Comparison of ENCODE assay signal across 2 cellular contexts in genomic region chr4:174204194-174204831, GRCh38.
A peak's percentile ranks its signal among the peaks of the same experiment; 100 is the strongest.
TF ChIP-seq lines count a peak whose summit lies in the region.

No MANE protein-coding gene starts in this region.

TF ChIP-seq in SK-N-SH, 30 proteins besides CTCF, POLR2A, EP300 and RAD21 (continues in another document):
- TF ChIP-seq YY1 (IDR thresholded peaks at IDR 0.05; ENCODE audit: low read depth) (no peak), FOSL2 (IDR thresholded peaks at IDR 0.05; ENCODE audit: borderline replicate concordance, low read depth) (no peak), NRF1 (IDR thresholded peaks at IDR 0.05; ENCODE audit: low read depth, low read length) (no peak), USF1 (IDR thresholded peaks at IDR 0.05; ENCODE audit: borderline replicate concordance, low read depth) (no peak), PBX3 (IDR thresholded peaks at IDR 0.05) (peak; percentile 46), SIN3A (IDR thresholded peaks at IDR 0.05; ENCODE audit: borderline replicate concordance, low read depth, low read length) (no peak), EZH2phosphoT487 (IDR thresholded peaks at IDR 0.05; ENCODE audit: borderline replicate concordance, low read depth) (no peak), REST (IDR thresholded peaks at IDR 0.05; ENCODE audit: low read depth, low read length) (no peak), MXI1 (IDR thresholded peaks at IDR 0.05; ENCODE audit: low read depth, low read length) (no peak), SMC3 (IDR thresholded peaks at IDR 0.05; ENCODE audit: low read depth, low read length) (no peak), MEF2A (IDR thresholded peaks at IDR 0.05; ENCODE audit: borderline replicate concordance, low read depth) (no peak), CHD2 (IDR thresholded peaks at IDR 0.05; ENCODE audit: low read length, partially characterized antibody) (no peak), GABPA (IDR thresholded peaks at IDR 0.05; ENCODE audit: low read depth) (no peak), IRF3 (IDR thresholded peaks at IDR 0.05; ENCODE audit: low read depth, low read length) (no peak), ZBTB33 (IDR thresholded peaks at IDR 0.05; ENCODE audit: borderline replicate concordance, low read depth) (no peak), FOXM1 (IDR thresholded peaks at IDR 0.05; ENCODE audit: low read depth) (no peak), RCOR1 (IDR thresholded peaks at IDR 0.05; ENCODE audit: low read length) (0 out of 2 replicates have a peak, but pooled peaks have one; percentile 55), RXRA (IDR thresholded peaks at IDR 0.05; ENCODE audit: borderline replicate concordance, low read depth) (no peak), FOXJ3 (CRISPR knock-in tag; IDR thresholded peaks at IDR 0.05) (no peak), TAF1 (IDR thresholded peaks at IDR 0.05; ENCODE audit: borderline replicate concordance, low read depth, low read length) (no peak), NFIC (IDR thresholded peaks at IDR 0.05; ENCODE audit: borderline replicate concordance) (peak; percentile 29; the same call in 1 of the 2 replicates), TCF12 (IDR thresholded peaks at IDR 0.05) (no peak), RFX5 (IDR thresholded peaks at IDR 0.05; ENCODE audit: low read length) (no peak), TEAD4 (IDR thresholded peaks at IDR 0.05; ENCODE audit: borderline replicate concordance, insufficient read depth) (peak; percentile 35; the same call in 1 of the 2 replicates), GATA2 (CRISPR knock-in tag; IDR thresholded peaks at IDR 0.05) (peak; percentile 40), JUND (IDR thresholded peaks at IDR 0.05) (no peak)

TF ChIP-seq in H1, 55 proteins besides CTCF, POLR2A, EP300 and RAD21:
- TF ChIP-seq POU5F1 (IDR thresholded peaks at IDR 0.05; ENCODE audit: low read depth, low read length), result no peak
- TF ChIP-seq NANOG (IDR thresholded peaks at IDR 0.05; ENCODE audit: insufficient read depth, low read depth, low read length, poor library complexity, severe bottlenecking), result no peak
- TF ChIP-seq HDAC6 (IDR thresholded peaks at IDR 0.05; ENCODE audit: low read depth, low read length), result no peak
- no peak for TF ChIP-seq POLR2AphosphoS5 (IDR thresholded peaks at IDR 0.05; ENCODE audit: low read depth, low read length)
- no peak for TF ChIP-seq YY1 (IDR thresholded peaks at IDR 0.05; ENCODE audit: low read depth, low read length)
- TF ChIP-seq SIX5 (IDR thresholded peaks at IDR 0.05; ENCODE audit: low read depth, low read length), result no peak
- no peak for TF ChIP-seq ATF2 (IDR thresholded peaks at IDR 0.05; ENCODE audit: low read length)
- no peak for TF ChIP-seq PHF8 (conservative IDR thresholded peaks at IDR 0.05; ENCODE audit: low read depth, low read length)
- no peak for TF ChIP-seq TAF1 (IDR thresholded peaks at IDR 0.05; ENCODE audit: low read depth, low read length)
- TF ChIP-seq KDM5A (IDR thresholded peaks at IDR 0.05; ENCODE audit: low read length), result no peak
- TF ChIP-seq KDM4A (IDR thresholded peaks at IDR 0.05; ENCODE audit: low read depth, low read length, severe bottlenecking), result no peak
- TF ChIP-seq HDAC2 (IDR thresholded peaks at IDR 0.05; ENCODE audit: borderline replicate concordance in 1 of 2, low read depth in 2 of 2, low read length in 2 of 2), result no peak
- TF ChIP-seq SP2 (IDR thresholded peaks at IDR 0.05; ENCODE audit: low read length), result no peak
- TF ChIP-seq SRF (IDR thresholded peaks at IDR 0.05; ENCODE audit: low read depth, low read length), result no peak
- TF ChIP-seq SIRT6 (IDR thresholded peaks at IDR 0.05; ENCODE audit: low read length), result no peak
- TF ChIP-seq RNF2 (IDR thresholded peaks at IDR 0.05; ENCODE audit: borderline replicate concordance, low read depth, low read length, missing control alignments, poor library complexity, severe bottlenecking), result no peak
- no peak for TF ChIP-seq RXRA (IDR thresholded peaks at IDR 0.05; ENCODE audit: insufficient read depth, low read depth, low read length)
